In the genomic region with DNA sequence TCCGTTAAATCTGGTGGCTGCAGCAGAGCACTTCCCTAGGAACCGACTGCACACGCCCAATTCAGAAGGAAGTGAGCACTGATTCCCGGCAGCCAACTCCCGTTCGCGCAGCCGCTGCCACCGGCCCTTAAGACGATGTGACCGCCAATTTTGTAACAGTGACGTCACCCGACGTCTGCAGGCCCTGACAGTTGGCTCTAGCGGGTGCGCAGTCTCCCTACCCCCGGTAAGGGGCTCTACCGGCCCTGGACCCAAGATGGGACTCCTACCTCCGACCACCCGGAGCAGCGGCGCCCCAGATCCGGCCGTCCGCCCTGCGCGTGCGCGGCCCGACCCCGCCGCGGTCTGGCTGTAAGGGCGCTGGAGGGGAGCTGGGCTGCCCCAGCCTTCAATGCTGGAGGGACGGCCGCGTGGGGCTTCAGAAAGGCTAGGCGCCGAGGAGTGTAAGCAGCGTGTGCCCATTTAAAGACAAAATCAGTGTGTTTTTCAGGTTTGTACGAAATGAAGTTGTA, we compare ENCODE assay signal across 8 cellular contexts. TPM values are rescaled to one million over a fixed set of nuclear protein-coding genes. Genes with fewer than 3 reads are reported as not detected.
A peak's percentile ranks its signal among the peaks of the same experiment; 100 is the strongest.
DNase-seq lines count a peak whose midpoint lies in the region; ATAC-seq, FAIRE-seq and TF ChIP-seq lines count a peak whose summit lies in the region.

No MANE protein-coding gene starts in this region.

- H3K27ac ChIP-seq in BLaER1 treated with 17β-estradiol and CSF1 and Interleukin-3, amounts not matched to agents 10 nM and 100 nM = peak overlapping the region; percentile 52 to 85 (median 69); a peak in 21 of 22 replicates
- peak overlapping the region; percentile 81 for H3K27ac ChIP-seq in endothelial cell of umbilical vein (ENCODE audit: insufficient read depth, low read depth, low read length)
- peak overlapping the region; percentile 81 for H3K27ac ChIP-seq in mesodermal cell (ENCODE audit: low read depth, low read length, severe bottlenecking)

- peak overlapping the region; percentile 76 for H2AFZ ChIP-seq in endothelial cell of umbilical vein (ENCODE audit: low read depth, low read length)

- 1 to 8% methylated on average over 37 to 40 of the region's 41 CpGs for WGBS in mesodermal cell (ENCODE audit: insufficient coverage in 2 of 2), 2 experiments

- intact Hi-C loops in endothelial cell of umbilical vein (cut with micrococcal nuclease) = loop anchor here (1.0 to 5.0 kb wide), 2 partner anchors 181 to 667 kb away; no protein-coding TSS in a partner anchor

- H3K4me2 ChIP-seq in BLaER1 treated with 17β-estradiol and CSF1 and Interleukin-3, amounts not matched to agents 10 nM and 100 nM = peak overlapping the region; percentile 73 to 91 (median 80)
- peak overlapping the region; percentile 70 for H3K4me2 ChIP-seq in endothelial cell of umbilical vein (ENCODE audit: insufficient read depth, low read length)

- peak overlapping the region; percentile 53 to 75 (median 62) for H3K4me3 ChIP-seq in BLaER1 treated with 17β-estradiol and CSF1 and Interleukin-3, amounts not matched to agents 10 nM and 100 nM
- H3K4me3 ChIP-seq in endothelial cell of umbilical vein (replicated peaks in 1 of 3; ENCODE audit: insufficient read depth in 1 of 3, low read depth in 1 of 3, low read length in 3 of 3) (peak overlapping the region; percentile 51 to 74 (median 65)), mesodermal cell (ENCODE audit: extremely low read depth, insufficient read depth, low read length, poor library complexity, severe bottlenecking) (peak overlapping the region; percentile 42)

- peaks cover 15 to 55% (median 43%) of the 10 kb centered on the region in 10 experiments for H3K4me1 ChIP-seq in BLaER1 treated with 17β-estradiol and CSF1 and Interleukin-3, amounts not matched to agents 10 nM and 100 nM
- H3K4me1 ChIP-seq in endothelial cell of umbilical vein (ENCODE audit: control insufficient read depth, extremely low read depth, insufficient read depth, low read length) (peaks cover 11% of the 10 kb centered on the region), mesodermal cell (ENCODE audit: control insufficient read depth, insufficient read depth, low read length, poor library complexity, severe bottlenecking) (peaks cover 5% of the 10 kb centered on the region)

- POLR2A ChIA-PET in endothelial cell of umbilical vein (lab: Charles Lee) = interaction anchor here (2.5 kb wide), 1 partner anchor 19 kb away, joined by 15 read pairs; the partner anchor contains the start of gene DNAJA1

- H3K9me1 ChIP-seq in endothelial cell of umbilical vein (replicated peaks; ENCODE audit: control insufficient read depth, extremely low read depth, insufficient read depth, low read length) = no peaks in the 10 kb centered on the region

- CTCF ChIA-PET in endothelial cell of umbilical vein (lab: Charles Lee) = interaction anchor here (0.6 to 1.2 kb wide), 5 partner anchors 10 to 126 kb away, joined by 3 to 4 read pairs (median 3); partner anchors contain the start of gene DNAJA1

- ATAC-seq in GM19324 (IDR thresholded peaks at IDR 0.05; ENCODE audit: low FRiP score, unreplicated experiment) (peak; percentile 71), HG03469 (IDR thresholded peaks at IDR 0.05; ENCODE audit: unreplicated experiment) (peak; percentile 73)

- DNase-seq in NCI-H82 treated with DMSO at 0.1 percent for 48 hours (lab: John Stamatoyannopoulos, UW; ENCODE audit: unreplicated experiment) (peak; percentile 45), activated T-cell treated with anti-CD3 and anti-CD28 coated beads for 24 hours (ENCODE audit: low read depth) (peak; percentile 41), endothelial cell of umbilical vein (ENCODE audit: low read depth, low spot score) (peak; percentile 92)
- DNase-seq in stimulated activated CD8-positive, alpha-beta memory T cell treated with anti-CD3 and anti-CD28 coated beads, Interleukin-15, amount 100 ng/mL, for 4 hours (ENCODE audit: low read depth in 2 of 2) = peak; percentile 22 to 26

- BruUV-seq in endothelial cell of umbilical vein (replicated peaks; lab: Mats Ljungman, UMichigan) = TSS peak; percentile 38

- peak overlapping the region; percentile 71 to 83 (median 79) for H3K9ac ChIP-seq in BLaER1 treated with 17β-estradiol and CSF1 and Interleukin-3, amounts not matched to agents 10 nM and 100 nM
- peak overlapping the region; percentile 88 for H3K9ac ChIP-seq in endothelial cell of umbilical vein (replicated peaks; ENCODE audit: extremely low read depth, insufficient read depth, low read length)

- peaks cover 0 to 10% (median 0%) of the 10 kb centered on the region in 11 experiments; a peak in 3 of 22 replicates for H3K27me3 ChIP-seq in BLaER1 treated with 17β-estradiol and CSF1 and Interleukin-3, amounts not matched to agents 10 nM and 100 nM
- no peaks in the 10 kb centered on the region for H3K27me3 ChIP-seq in endothelial cell of umbilical vein (ENCODE audit: control insufficient read depth in 2 of 2, insufficient read depth in 2 of 2, low read length in 2 of 2)

- no peaks in the 10 kb centered on the region for H3K9me3 ChIP-seq in BLaER1 treated with 17β-estradiol and CSF1 and Interleukin-3, amounts not matched to agents 10 nM and 100 nM (replicated peaks in 1 of 11)
- H3K9me3 ChIP-seq in endothelial cell of umbilical vein (replicated peaks; ENCODE audit: control insufficient read depth, insufficient read depth, low read length) = no peaks in the 10 kb centered on the region
- no peaks in the 10 kb centered on the region for H3K9me3 ChIP-seq in mesodermal cell (ENCODE audit: control insufficient read depth, low read length)

- peak; percentile 80 for TF ChIP-seq POLR2A in endothelial cell of umbilical vein (IDR thresholded peaks at IDR 0.05; ENCODE audit: low read depth, low read length)

- dilution Hi-C loops in endothelial cell of umbilical vein (cut with MboI; ENCODE audit: extremely low pct_ligation_motif_present, low sequenced_read_pairs) = no loop called here

- peaks cover 52 to 68% (median 62%) of the 10 kb centered on the region in 11 experiments for H3K36me3 ChIP-seq in BLaER1 treated with 17β-estradiol and CSF1 and Interleukin-3, amounts not matched to agents 10 nM and 100 nM
- peaks cover 8 to 9% of the 10 kb centered on the region in 2 experiments for H3K36me3 ChIP-seq in endothelial cell of umbilical vein (ENCODE audit: control insufficient read depth in 2 of 2, extremely low read depth in 1 of 2, insufficient read depth in 2 of 2, low read length in 2 of 2)
- H3K36me3 ChIP-seq in mesodermal cell (ENCODE audit: control insufficient read depth, insufficient read depth, low read length) = peaks cover 59% of the 10 kb centered on the region

- no peak for TF ChIP-seq CTCF in endothelial cell of umbilical vein (IDR thresholded peaks at IDR 0.05; ENCODE audit: extremely low read depth in 1 of 2, insufficient read depth in 1 of 2, low read depth in 1 of 2, low read length in 2 of 2)

- H4K20me1 ChIP-seq in BLaER1 treated with 17β-estradiol and CSF1 and Interleukin-3, amounts not matched to agents 10 nM and 100 nM = peaks cover 4 to 46% (median 17%) of the 10 kb centered on the region in 11 experiments; a peak in 20 of 22 replicates
- H4K20me1 ChIP-seq in endothelial cell of umbilical vein (replicated peaks; ENCODE audit: control insufficient read depth, extremely low read depth, insufficient read depth, low read length) = no peaks in the 10 kb centered on the region

- peak; percentile 91 for FAIRE-seq in endothelial cell of umbilical vein (lab: Jason Lieb, UNC)

- no peaks in the 10 kb centered on the region for H3K79me2 ChIP-seq in endothelial cell of umbilical vein (ENCODE audit: control insufficient read depth, insufficient read depth, low read length)

TF ChIP-seq in endothelial cell of umbilical vein, 7 proteins besides CTCF, POLR2A, EP300 and RAD21 (continues in another document):
- peak; percentile 83 for TF ChIP-seq POLR2AphosphoS5 (IDR thresholded peaks at IDR 0.05; ENCODE audit: insufficient read depth, low read depth, low read length)
- no peak for TF ChIP-seq MYC (IDR thresholded peaks at IDR 0.05; ENCODE audit: low read depth, low read length)
- peak; percentile 7 for TF ChIP-seq FOS (IDR thresholded peaks at IDR 0.05; ENCODE audit: borderline replicate concordance, insufficient read depth, low read length)
- TF ChIP-seq JUN (IDR thresholded peaks at IDR 0.05; ENCODE audit: borderline replicate concordance, insufficient read depth, insufficient read length, low read depth) = peak; percentile 73

RNA-seq across cellular contexts. Expression of gene DNAJA1, which starts 19.1 kb away (rescaled TPM):
- total RNA-seq in endothelial cell of umbilical vein = 177 and 182 TPM in 2 replicates
- polyA plus RNA-seq in endothelial cell of umbilical vein = 53.4 and 72.9 TPM in 2 replicates
- 128 and 136 TPM in 2 replicates for polyA plus RNA-seq in endothelial cell of umbilical vein (2011; cell fraction: cytosol; rRNA removed)
- polyA plus RNA-seq in endothelial cell of umbilical vein (2011; cell fraction: nucleus; rRNA removed) = 65.4 and 81.1 TPM in 2 replicates
- polyA plus RNA-seq in endothelial cell of umbilical vein (2012) = 213 and 259 TPM in 2 replicates
- polyA minus RNA-seq in endothelial cell of umbilical vein = 112 and 131 TPM in 2 replicates
- 117 TPM for polyA minus RNA-seq in endothelial cell of umbilical vein (2011; cell fraction: cytosol; rRNA and poly(A)+ RNA removed)
- polyA minus RNA-seq in endothelial cell of umbilical vein (2011; cell fraction: nucleus; rRNA and poly(A)+ RNA removed) = 39.6 and 55.6 TPM in 2 replicates
- 136 TPM for polyA plus RNA-seq in mesodermal cell (2013, experiment 1 of 2)
- polyA plus RNA-seq in mesodermal cell (2013, experiment 2 of 2) = 148 TPM

RNA-seq across cellular contexts. Expression of gene SMU1, which starts 32.3 kb away (rescaled TPM):
- 21.7 and 22.2 TPM in 2 replicates for total RNA-seq in endothelial cell of umbilical vein
- polyA plus RNA-seq in endothelial cell of umbilical vein = 7.4 and 8.5 TPM in 2 replicates
- 10.6 and 10.9 TPM in 2 replicates for polyA plus RNA-seq in endothelial cell of umbilical vein (2011; cell fraction: cytosol; rRNA removed)
- 8.6 and 9.2 TPM in 2 replicates for polyA plus RNA-seq in endothelial cell of umbilical vein (2011; cell fraction: nucleus; rRNA removed)
- 17.0 and 20.0 TPM in 2 replicates for polyA plus RNA-seq in endothelial cell of umbilical vein (2012)
- polyA minus RNA-seq in endothelial cell of umbilical vein = 18.6 and 19.8 TPM in 2 replicates
- polyA minus RNA-seq in endothelial cell of umbilical vein (2011; cell fraction: cytosol; rRNA and poly(A)+ RNA removed) = 18.7 TPM
- 6.7 and 9.3 TPM in 2 replicates for polyA minus RNA-seq in endothelial cell of umbilical vein (2011; cell fraction: nucleus; rRNA and poly(A)+ RNA removed)
- 18.4 TPM for polyA plus RNA-seq in mesodermal cell (2013, experiment 1 of 2)
- polyA plus RNA-seq in mesodermal cell (2013, experiment 2 of 2) = 18.7 TPM

RNA-seq across cellular contexts. Expression of gene APTX, which starts 42.8 kb away (rescaled TPM):
- total RNA-seq in endothelial cell of umbilical vein = 33.6 and 34.0 TPM in 2 replicates
- 19.6 and 21.3 TPM in 2 replicates for polyA plus RNA-seq in endothelial cell of umbilical vein
- polyA plus RNA-seq in endothelial cell of umbilical vein (2011; cell fraction: cytosol; rRNA removed) = 29.6 TPM in 2 replicates
- polyA plus RNA-seq in endothelial cell of umbilical vein (2011; cell fraction: nucleus; rRNA removed) = 38.7 and 53.2 TPM in 2 replicates
- polyA plus RNA-seq in endothelial cell of umbilical vein (2012) = 36.3 and 43.1 TPM in 2 replicates
- polyA minus RNA-seq in endothelial cell of umbilical vein = 24.4 and 25.3 TPM in 2 replicates
- polyA minus RNA-seq in endothelial cell of umbilical vein (2011; cell fraction: cytosol; rRNA and poly(A)+ RNA removed) = 11.1 TPM
- 20.6 and 23.8 TPM in 2 replicates for polyA minus RNA-seq in endothelial cell of umbilical vein (2011; cell fraction: nucleus; rRNA and poly(A)+ RNA removed)
- polyA plus RNA-seq in mesodermal cell (2013, experiment 1 of 2) = 35.3 TPM
- polyA plus RNA-seq in mesodermal cell (2013, experiment 2 of 2) = 37.3 TPM

Comparison
In these comparisons a context has a peak if more than half of its experiments do, and no peak if none do; other contexts are left out.
1. Peak in every context shown above with its lines: DNase-seq, ATAC-seq, H3K4me3 ChIP-seq and H3K27ac ChIP-seq.
2. DNase-seq: peak in every context shown above with its lines; median percentile 92 in endothelial cell of umbilical vein; 45 in NCI-H82 treated with DMSO at 0.1 percent for 48 hours; 41 in activated T-cell treated with anti-CD3 and anti-CD28 coated beads for 24 hours; 24 in stimulated activated CD8-positive, alpha-beta memory T cell treated with anti-CD3 and anti-CD28 coated beads, Interleukin-15, amount 100 ng/mL, for 4 hours.